ENCODE assay signal across 20 cellular contexts in the genomic region with DNA sequence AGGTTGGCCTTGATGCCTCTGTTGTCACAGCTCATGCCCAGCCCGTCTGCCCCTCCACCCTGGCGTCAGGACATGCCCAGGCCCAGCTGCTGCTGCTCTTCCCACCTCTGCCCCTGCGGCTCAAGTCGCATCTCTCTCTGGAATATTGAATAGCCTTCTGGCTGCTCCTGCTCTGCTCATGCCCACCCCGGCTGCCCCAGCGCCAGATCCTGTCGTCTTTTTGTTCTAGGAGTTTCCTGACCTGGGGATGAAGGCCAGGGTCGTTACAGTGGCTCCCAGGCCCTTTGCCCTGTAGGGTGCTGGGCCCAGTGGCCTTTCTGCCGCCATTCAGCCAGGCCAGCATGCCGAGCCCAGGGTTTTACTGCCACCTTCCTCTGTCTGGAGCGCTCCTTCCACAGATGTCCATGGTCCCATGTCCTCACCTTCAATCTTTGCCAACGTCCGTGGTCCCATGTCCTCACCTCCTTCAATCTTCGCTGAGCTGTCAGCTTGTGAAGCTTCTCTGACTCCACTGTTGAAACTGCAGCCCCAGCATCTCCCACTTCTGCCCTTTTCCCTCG. TPM values are rescaled to one million over a fixed set of nuclear protein-coding genes. Genes with fewer than 3 reads are reported as not detected.
DNase-seq lines count a peak whose midpoint lies in the region; ATAC-seq, FAIRE-seq and TF ChIP-seq lines count a peak whose summit lies in the region.
"Had no signal": no experiment of that assay in that cellular context is flagged by ENCODE, and none has a peak within 500 bp of the region (broad histone marks: within the 10 kb centered on the region; RNA-seq: fewer than 3 reads in every experiment).

No MANE protein-coding gene starts in this region.

- no peaks in the 10 kb centered on the region for H3K27me3 Mint-ChIP-seq in stimulated activated naive CD8-positive, alpha-beta T cell treated with anti-CD3 and anti-CD28 coated beads, Interleukin-15, Interleukin-2, amounts not matched to agents 100 ng/mL and 50 ng/mL, for 24 hours
- no peaks in the 10 kb centered on the region for H3K27me3 Mint-ChIP-seq in osteocyte (ENCODE audit: unreplicated experiment)

- TF ChIP-seq RAD21 in GM12878 (IDR thresholded peaks at IDR 0.05; ENCODE audit: insufficient read depth, low read depth, low read length) = no peak

- no peak for FAIRE-seq in GM12878 (lab: Jason Lieb, UNC)
- FAIRE-seq: keratinocyte, pancreas, small intestine had no signal

- TF ChIP-seq EP300 in GM12878 (IDR thresholded peaks at IDR 0.05; ENCODE audit: borderline replicate concordance in 1 of 2, control insufficient read depth in 1 of 2, low read depth in 2 of 2, low read length in 2 of 2) = no peak

- ATAC-seq in stimulated activated naive CD8-positive, alpha-beta T cell treated with anti-CD3 and anti-CD28 coated beads, Interleukin-15, Interleukin-2, amounts not matched to agents 100 U/mL and 50 U/mL, for 24 hours = no peak
- no peak for ATAC-seq in GM12878
- ATAC-seq: activated CD4-positive, CD25-positive, alpha-beta regulatory T cell treated with anti-CD3 and anti-CD28 coated beads, Interleukin-2, amount 50 U/mL, for 24 hours; heart right ventricle had no signal

- no peaks in the 10 kb centered on the region for H3K27me3 ChIP-seq in GM12878 (replicated peaks in 1 of 2; ENCODE audit: control insufficient read depth in 2 of 2, insufficient read depth in 2 of 2, low read length in 1 of 2)
- H3K27me3 ChIP-seq: heart right ventricle, pancreas, SJCRH30 had no signal

- no TSS peak for BruUV-seq in GM12878 (replicated peaks; lab: Mats Ljungman, UMichigan)

- H3K79me2 ChIP-seq in GM12878 (ENCODE audit: control insufficient read depth, insufficient read depth, low read length) = peaks cover 18% of the 10 kb centered on the region

- no peak overlapping the region for H3K27ac ChIP-seq in GM12878 (ENCODE audit: control insufficient read depth, insufficient read depth)
- H3K27ac ChIP-seq: SJCRH30 had no signal

- H3K9me3 ChIP-seq in GM12878 (replicated peaks; ENCODE audit: control insufficient read depth, insufficient read depth, low read length) = no peaks in the 10 kb centered on the region; the same call in 2 of the 3 replicates
- H3K9me3 ChIP-seq: heart right ventricle, pancreas, SJCRH30 had no signal

- DNase-seq in stimulated activated naive CD8-positive, alpha-beta T cell treated with anti-CD3 and anti-CD28 coated beads, Interleukin-15, Interleukin-2, amounts not matched to agents 100 U/mL and 50 U/mL, for 24 hours = no peak
- no peak for DNase-seq in GM12878 (ENCODE audit: low read depth, low spot score)
- peak; percentile 29 for DNase-seq in myocyte (ENCODE audit: low read depth)
- DNase-seq in HuH-7 (ENCODE audit: low spot score) = no peak
- DNase-seq in NCI-H82 treated with DMSO at 0.1 percent for 48 hours (lab: John Stamatoyannopoulos, UW; ENCODE audit: unreplicated experiment) = no peak
- DNase-seq in osteocyte (ENCODE audit: extremely low spot score, unreplicated experiment) = no peak
- DNase-seq: AML-193; effector CD4-positive, alpha-beta T cell; heart right ventricle; KBM-7; NCI-H1092; NCI-H2081 treated with DMSO at 0.1 percent for 48 hours; NCI-H510A treated with DMSO at 0.1 percent for 48 hours; pancreas; SJCRH30; small intestine had no signal

- TF ChIP-seq POLR2A in GM12878 (IDR thresholded peaks at IDR 0.05; ENCODE audit: low read depth, low read length) = 0 out of 2 replicates have a peak, but pooled peaks have one; percentile 26

- no peak overlapping the region for H3K4me3 ChIP-seq in GM12878
- H3K4me3 ChIP-seq: heart right ventricle, pancreas, SJCRH30 had no signal

- POLR2A ChIA-PET in GM12878 (lab: Charles Lee) = no interaction called here

- SMC1A ChIA-PET in GM12878 (lab: Charles Lee; ENCODE audit: uncharacterized antibody, unreplicated experiment) = interaction anchor here (1.0 kb wide), 1 partner anchor 12 kb away, joined by 3 read pairs; no protein-coding TSS in a partner anchor

- H3K4me3 Mint-ChIP-seq in stimulated activated naive CD8-positive, alpha-beta T cell treated with anti-CD3 and anti-CD28 coated beads, Interleukin-15, Interleukin-2, amounts not matched to agents 100 ng/mL and 50 ng/mL, for 24 hours = no peak overlapping the region
- H3K4me3 Mint-ChIP-seq in osteocyte (ENCODE audit: unreplicated experiment) = no peak overlapping the region
- H3K4me3 Mint-ChIP-seq: T-helper 2 cell treated with Interferon-gamma antibody and Interleukin-4, amounts not matched to agents 5 μg/mL and 100 μg/mL, for 36 hours had no signal

- H3K9ac ChIP-seq in GM12878 (ENCODE audit: control insufficient read depth, insufficient read depth, low read length) = no peak overlapping the region

- H3K27ac Mint-ChIP-seq in stimulated activated naive CD8-positive, alpha-beta T cell treated with anti-CD3 and anti-CD28 coated beads, Interleukin-15, Interleukin-2, amounts not matched to agents 100 ng/mL and 50 ng/mL, for 24 hours = peak overlapping the region; percentile 50
- H3K27ac Mint-ChIP-seq in osteocyte (ENCODE audit: unreplicated experiment) = no peak overlapping the region
- H3K27ac Mint-ChIP-seq: T-helper 2 cell treated with Interferon-gamma antibody and Interleukin-4, amounts not matched to agents 5 μg/mL and 100 μg/mL, for 36 hours had no signal

- no peaks in the 10 kb centered on the region for H3K9me3 Mint-ChIP-seq in stimulated activated naive CD8-positive, alpha-beta T cell treated with anti-CD3 and anti-CD28 coated beads, Interleukin-15, Interleukin-2, amounts not matched to agents 100 ng/mL and 50 ng/mL, for 24 hours
- no peaks in the 10 kb centered on the region for H3K9me3 Mint-ChIP-seq in osteocyte (ENCODE audit: unreplicated experiment)
- H3K9me3 Mint-ChIP-seq: T-helper 2 cell treated with Interferon-gamma antibody and Interleukin-4, amounts not matched to agents 5 μg/mL and 100 μg/mL, for 36 hours had no signal

- in situ Hi-C loops in GM12878 (cut with MboI) = no loop called here

- peaks cover 13 to 15% of the 10 kb centered on the region in 2 experiments; a peak in 3 of 4 replicates for H3K36me3 ChIP-seq in GM12878 (ENCODE audit: control insufficient read depth in 2 of 2, insufficient read depth in 2 of 2, low read length in 1 of 2)

- no peaks in the 10 kb centered on the region for H3K4me1 ChIP-seq in GM12878 (ENCODE audit: control insufficient read depth, insufficient read depth, low read length)

- intact Hi-C loops in GM12878 (cut with micrococcal nuclease; ENCODE audit: unreplicated experiment) = no loop called here

- H3K4me1 Mint-ChIP-seq in stimulated activated naive CD8-positive, alpha-beta T cell treated with anti-CD3 and anti-CD28 coated beads, Interleukin-15, Interleukin-2, amounts not matched to agents 100 ng/mL and 50 ng/mL, for 24 hours (ENCODE audit: low read depth) = peaks cover 55% of the 10 kb centered on the region
- peaks cover 17% of the 10 kb centered on the region for H3K4me1 Mint-ChIP-seq in osteocyte (ENCODE audit: unreplicated experiment)

- RAD21 ChIA-PET in GM12878 (lab: Charles Lee; ENCODE audit: unreplicated experiment) = no interaction called here

- TF ChIP-seq CTCF in GM12878 (IDR thresholded peaks at IDR 0.05 in 2 of 3, conservative IDR thresholded peaks at IDR 0.05 in 1 of 3; ENCODE audit: control insufficient read depth in 2 of 3, extremely low read depth in 1 of 3, insufficient read depth in 1 of 3, low read depth in 3 of 3, low read length in 3 of 3) (no peak), osteocyte (IDR thresholded peaks at IDR 0.05) (no peak)

- no peaks in the 10 kb centered on the region for H4K20me1 ChIP-seq in GM12878 (ENCODE audit: control insufficient read depth, insufficient read depth)

- H2AFZ ChIP-seq in GM12878 (ENCODE audit: control insufficient read depth, low read depth, low read length) = no peak overlapping the region

- 99% methylated on average over 15 of the region's 15 CpGs for WGBS in GM12878 (ENCODE audit: insufficient coverage, insufficient replicate concordance, low lambda C conversion rate, missing lambda C conversion rate)

- no peak overlapping the region for H3K4me2 ChIP-seq in GM12878 (ENCODE audit: control insufficient read depth, insufficient read depth)

- peaks cover 42% of the 10 kb centered on the region for H3K36me3 Mint-ChIP-seq in stimulated activated naive CD8-positive, alpha-beta T cell treated with anti-CD3 and anti-CD28 coated beads, Interleukin-15, Interleukin-2, amounts not matched to agents 100 ng/mL and 50 ng/mL, for 24 hours (ENCODE audit: low read depth)
- peaks cover 15% of the 10 kb centered on the region for H3K36me3 Mint-ChIP-seq in osteocyte (ENCODE audit: unreplicated experiment)

- CTCF ChIA-PET in GM12878 (lab: Yijun Ruan, JAX) = interaction anchor here (1.3 to 1.7 kb wide), 2 partner anchors 8 to 169 kb away, joined by 4 read pairs; no protein-coding TSS in a partner anchor

RNA-seq across cellular contexts. Expression of a gene that starts 9.7 kb away (rescaled TPM):
- total RNA-seq in GM12878 (2013; cell fraction: nucleolus; rRNA removed) = 57.4 and 73.6 TPM in 2 replicates
- total RNA-seq in GM12878 (2014; rRNA removed) (47.1 and 52.1 TPM in 2 replicates), GM12878 (2014; rRNA removed; fragmentation: Illumina TruSeq; extraction: Trizol) (19.2 and 23.9 TPM in 2 replicates), GM12878 (2021) (61.7 and 63.1 TPM in 2 replicates), myocyte (42.9 and 47.8 TPM in 2 replicates), osteocyte (62.5 and 62.9 TPM in 2 replicates)
- polyA plus RNA-seq in GM12878 (2011; ENCODE audit: low read depth) = 13.5 TPM
- polyA plus RNA-seq in GM12878 (2011; rRNA removed) (35.0 and 57.0 TPM in 2 replicates), GM12878 (2014; fragmentation: Illumina TruSeq; extraction: Trizol) (8.8 and 21.4 TPM in 2 replicates), GM12878 (2014; fragmentation: Nextera tagmentation; extraction: Ambion mirVana) (1 to 10 TPM; 3.6 to 7.5 TPM), GM12878 (2014; rRNA removed) (63.7 and 67.3 TPM in 2 replicates), GM12878 (2016; fragmentation: Nextera tagmentation; extraction: Ambion mirVana) (10 to 100 TPM; 63.6 to 67.1 TPM)
- polyA plus RNA-seq in GM12878 (2011; cell fraction: cytosol; rRNA removed) = 70.9 and 100 TPM in 2 replicates
- 236 and 285 TPM in 2 replicates for polyA plus RNA-seq in GM12878 (2011; cell fraction: nucleus; rRNA removed)
- polyA plus RNA-seq in GM12878 (2012) = 33.4 and 36.2 TPM in 2 replicates
- polyA minus RNA-seq in GM12878 (2011; rRNA and poly(A)+ RNA removed) = 27.7 and 52.1 TPM in 2 replicates
- polyA minus RNA-seq in GM12878 (2011; cell fraction: cytosol; rRNA and poly(A)+ RNA removed) = 26.6 and 31.9 TPM in 2 replicates
- polyA minus RNA-seq in GM12878 (2011; cell fraction: nucleus; rRNA and poly(A)+ RNA removed) = 42.7 and 54.5 TPM in 2 replicates
- 54.0 TPM for polyA plus RNA-seq in myocyte (2012)

RNA-seq across cellular contexts. Expression of a gene that starts 47.6 kb away (rescaled TPM):
- 61.4 and 76.6 TPM in 2 replicates for total RNA-seq in GM12878 (2013; cell fraction: nucleolus; rRNA removed)
- 5.1 and 5.3 TPM in 2 replicates for total RNA-seq in GM12878 (2014; rRNA removed)
- 2.6 and 3.1 TPM in 2 replicates for total RNA-seq in GM12878 (2014; rRNA removed; fragmentation: Illumina TruSeq; extraction: Trizol)
- total RNA-seq in GM12878 (2021) = 14.2 and 16.8 TPM in 2 replicates
- 4.5 TPM for polyA plus RNA-seq in GM12878 (2011; ENCODE audit: low read depth)
- 3.2 and 3.7 TPM in 2 replicates for polyA plus RNA-seq in GM12878 (2011; rRNA removed)
- 3.4 and 4.5 TPM in 2 replicates for polyA plus RNA-seq in GM12878 (2011; cell fraction: cytosol; rRNA removed)
- polyA plus RNA-seq in GM12878 (2011; cell fraction: nucleus; rRNA removed) = 51.4 and 66.4 TPM in 2 replicates
- 8.3 and 8.5 TPM in 2 replicates for polyA plus RNA-seq in GM12878 (2012)
- polyA plus RNA-seq in GM12878 (2014; fragmentation: Illumina TruSeq; extraction: Trizol) = 2.7 and 3.6 TPM in 2 replicates
- polyA plus RNA-seq in GM12878 (2014; fragmentation: Nextera tagmentation; extraction: Ambion mirVana) = under 1 TPM; 0.34 to 0.82 TPM
- 8.5 and 11.7 TPM in 2 replicates for polyA plus RNA-seq in GM12878 (2014; rRNA removed)
- polyA plus RNA-seq in GM12878 (2016; fragmentation: Nextera tagmentation; extraction: Ambion mirVana) = 1 to 10 TPM; 3.4 to 3.6 TPM
- 2.9 and 4.9 TPM in 2 replicates for polyA minus RNA-seq in GM12878 (2011; rRNA and poly(A)+ RNA removed)
- polyA minus RNA-seq in GM12878 (2011; cell fraction: cytosol; rRNA and poly(A)+ RNA removed) = 1.5 and 3.3 TPM in 2 replicates
- polyA minus RNA-seq in GM12878 (2011; cell fraction: nucleus; rRNA and poly(A)+ RNA removed) = 9.3 and 15.8 TPM in 2 replicates
- 7.6 and 7.9 TPM in 2 replicates for total RNA-seq in myocyte
- polyA plus RNA-seq in myocyte (2012) = 11.6 TPM
- total RNA-seq in osteocyte = 25.3 and 26.7 TPM in 2 replicates

RNA-seq across cellular contexts. Expression of a gene that starts 50.5 kb away (rescaled TPM):
- total RNA-seq in GM12878 (2013; cell fraction: nucleolus; rRNA removed) = 114 and 143 TPM in 2 replicates
- 143 and 160 TPM in 2 replicates for total RNA-seq in GM12878 (2014; rRNA removed)
- total RNA-seq in GM12878 (2014; rRNA removed; fragmentation: Illumina TruSeq; extraction: Trizol) = 53.9 and 62.2 TPM in 2 replicates
- total RNA-seq in GM12878 (2021) = 182 TPM in 2 replicates
- 42.6 TPM for polyA plus RNA-seq in GM12878 (2011; ENCODE audit: low read depth)
- 59.1 and 78.2 TPM in 2 replicates for polyA plus RNA-seq in GM12878 (2011; rRNA removed)
- 120 and 316 TPM in 2 replicates for polyA plus RNA-seq in GM12878 (2011; cell fraction: cytosol; rRNA removed)
- polyA plus RNA-seq in GM12878 (2011; cell fraction: nucleus; rRNA removed) = 515 and 586 TPM in 2 replicates
- 132 and 134 TPM in 2 replicates for polyA plus RNA-seq in GM12878 (2012)
- polyA plus RNA-seq in GM12878 (2014; fragmentation: Illumina TruSeq; extraction: Trizol) = 45.1 and 63.9 TPM in 2 replicates
- 10 to 100 TPM in 1 of 2 experiments, 1 to 10 TPM in 1; 7.4 to 21.2 TPM for polyA plus RNA-seq in GM12878 (2014; fragmentation: Nextera tagmentation; extraction: Ambion mirVana)
- polyA plus RNA-seq in GM12878 (2014; rRNA removed) = 164 and 182 TPM in 2 replicates
- polyA plus RNA-seq in GM12878 (2016; fragmentation: Nextera tagmentation; extraction: Ambion mirVana) = 10 to 100 TPM; 36.8 to 43.1 TPM
- 94.5 and 212 TPM in 2 replicates for polyA minus RNA-seq in GM12878 (2011; rRNA and poly(A)+ RNA removed)
- polyA minus RNA-seq in GM12878 (2011; cell fraction: cytosol; rRNA and poly(A)+ RNA removed) = 114 and 138 TPM in 2 replicates
- 50.2 and 76.5 TPM in 2 replicates for polyA minus RNA-seq in GM12878 (2011; cell fraction: nucleus; rRNA and poly(A)+ RNA removed)
- total RNA-seq in myocyte = 179 and 259 TPM in 2 replicates
- polyA plus RNA-seq in myocyte (2012) = 182 TPM
- 172 and 176 TPM in 2 replicates for total RNA-seq in osteocyte
